Comparison of ENCODE assay signal across 12 cellular contexts in genomic region chr9:94921656-94922055, GRCh38.
DNase-seq lines count a peak whose midpoint lies in the region; ATAC-seq, FAIRE-seq and TF ChIP-seq lines count a peak whose summit lies in the region.
"Had no signal": no experiment of that assay in that cellular context is flagged by ENCODE, and none has a peak within 500 bp of the region (broad histone marks: within the 10 kb centered on the region; RNA-seq: fewer than 3 reads in every experiment).

No MANE protein-coding gene starts in this region.

- no peak for TF ChIP-seq EP300 in esophagus muscularis mucosa (IDR thresholded peaks at IDR 0.05)

- 70% methylated on average over 11 of the region's 11 CpGs for WGBS in esophagus muscularis mucosa
- 84 to 88% methylated on average over 11 of the region's 11 CpGs for WGBS in pancreas, 2 donors

- no peak for FAIRE-seq in RCC 7860 (lab: Jason Lieb, UNC)
- no peak for FAIRE-seq in pancreas (lab: Jason Lieb, UNC)

- peaks cover 17% of the 10 kb centered on the region for H3K4me1 Mint-ChIP-seq in CD14-positive monocyte

- H3K27me3 ChIP-seq in esophagus muscularis mucosa, result no peaks in the 10 kb centered on the region
- H3K27me3 ChIP-seq in pancreas, result no peaks in the 10 kb centered on the region

- no peak overlapping the region for H3K27ac Mint-ChIP-seq in CD14-positive monocyte
- H3K27ac Mint-ChIP-seq: activated T-cell treated with anti-CD3 and anti-CD28 coated beads, Interleukin-2, amount 50 U/mL, for 72 hours; B cell had no signal

- intact Hi-C loops in esophagus muscularis mucosa (cut with DNase I) (no loop called here), pancreas (cut with DNase I) (no loop called here), CD14-positive monocyte (cut with micrococcal nuclease) (no loop called here)

- no peak for TF ChIP-seq POLR2A in esophagus muscularis mucosa (IDR thresholded peaks at IDR 0.05; ENCODE audit: low read depth)

- no peak overlapping the region for H3K4me3 Mint-ChIP-seq in CD14-positive monocyte
- H3K4me3 Mint-ChIP-seq: activated T-cell treated with anti-CD3 and anti-CD28 coated beads, Interleukin-2, amount 50 U/mL, for 72 hours; B cell had no signal

- H3K27ac ChIP-seq in esophagus muscularis mucosa (replicated peaks in 1 of 4) (peak overlapping the region; percentile 83 to 90 (median 86)), pancreas (peak overlapping the region in 3 of 4 donors; percentile 24 to 50 (median 48))
- H3K27ac ChIP-seq: KMS-11 had no signal

- ATAC-seq in pancreas, result no peak
- ATAC-seq: activated T-cell treated with anti-CD3 and anti-CD28 coated beads, Interleukin-2, amount 50 U/mL, for 72 hours had no signal

- in situ Hi-C loops in ACHN (cut with HindIII; ENCODE audit: low pct_ligation_motif_present, low pct_unique_long_range_greater_than_20kb, low sequenced_read_pairs), result no loop called here

- H3K4me3 ChIP-seq in esophagus muscularis mucosa (peak overlapping the region in 2 of 4 donors; percentile 3 to 15), pancreas (no peak overlapping the region)

- peaks cover 0 to 3% (median 1%) of the 10 kb centered on the region in 3 donors for H3K27me3 Mint-ChIP-seq in CD14-positive monocyte (ENCODE audit: low read depth in 3 of 3)
- H3K27me3 Mint-ChIP-seq: B cell had no signal

- peaks cover 7 to 17% of the 10 kb centered on the region in 2 donors for H3K36me3 Mint-ChIP-seq in CD14-positive monocyte

- H3K4me1 ChIP-seq in esophagus muscularis mucosa (peaks cover 47 to 54% (median 52%) of the 10 kb centered on the region in 4 donors), pancreas (peaks cover 0 to 8% (median 0%) of the 10 kb centered on the region in 3 donors)

- H3K9me3 Mint-ChIP-seq in CD14-positive monocyte, result no peaks in the 10 kb centered on the region
- H3K9me3 Mint-ChIP-seq: activated T-cell treated with anti-CD3 and anti-CD28 coated beads, Interleukin-2, amount 50 U/mL, for 72 hours had no signal

- TF ChIP-seq CTCF in esophagus muscularis mucosa (IDR thresholded peaks at IDR 0.05) (no peak), pancreas (IDR thresholded peaks at IDR 0.05) (no peak), CD14-positive monocyte (IDR thresholded peaks at IDR 0.05) (no peak)

- H3K9me3 ChIP-seq in esophagus muscularis mucosa (no peaks in the 10 kb centered on the region), pancreas (no peaks in the 10 kb centered on the region)

- DNase-seq in ACHN (peak; percentile 15), RCC 7860 (ENCODE audit: low spot score) (peak; percentile 36), esophagus muscularis mucosa (ENCODE audit: extremely low spot score) (no peak), pancreas (no peak), A172 (ENCODE audit: low spot score) (no peak), DMS 273 (lab: John Stamatoyannopoulos, UW; ENCODE audit: unreplicated experiment) (no peak), CD14-positive monocyte (ENCODE audit: low spot score) (no peak)
- no peak for DNase-seq in activated CD8-positive, alpha-beta memory T cell treated with anti-CD3 and anti-CD28 coated beads, Interleukin-2, amount 50 U/mL, for 4 hours
- DNase-seq: activated T-cell treated with anti-CD3 and anti-CD28 coated beads, Interleukin-2, amount 50 U/mL, for 72 hours; NCI-H510A treated with DMSO at 0.1 percent for 48 hours had no signal

- H3K36me3 ChIP-seq in esophagus muscularis mucosa, result no peaks in the 10 kb centered on the region
- no peaks in the 10 kb centered on the region for H3K36me3 ChIP-seq in pancreas

Comparison
In these comparisons a context has a peak if more than half of its experiments do, and no peak if none do; other contexts are left out.
1. DNase-seq: peak in ACHN (single experiment) and RCC 7860 (single experiment); none in esophagus muscularis mucosa (single experiment), pancreas (0 of 6), A172 (single experiment), activated CD8-positive, alpha-beta memory T cell treated with anti-CD3 and anti-CD28 coated beads, Interleukin-2, amount 50 U/mL, for 4 hours (single experiment), DMS 273 (single experiment) and CD14-positive monocyte (single experiment).